11 cellular contexts compared by ENCODE assay signal in the genomic region with DNA sequence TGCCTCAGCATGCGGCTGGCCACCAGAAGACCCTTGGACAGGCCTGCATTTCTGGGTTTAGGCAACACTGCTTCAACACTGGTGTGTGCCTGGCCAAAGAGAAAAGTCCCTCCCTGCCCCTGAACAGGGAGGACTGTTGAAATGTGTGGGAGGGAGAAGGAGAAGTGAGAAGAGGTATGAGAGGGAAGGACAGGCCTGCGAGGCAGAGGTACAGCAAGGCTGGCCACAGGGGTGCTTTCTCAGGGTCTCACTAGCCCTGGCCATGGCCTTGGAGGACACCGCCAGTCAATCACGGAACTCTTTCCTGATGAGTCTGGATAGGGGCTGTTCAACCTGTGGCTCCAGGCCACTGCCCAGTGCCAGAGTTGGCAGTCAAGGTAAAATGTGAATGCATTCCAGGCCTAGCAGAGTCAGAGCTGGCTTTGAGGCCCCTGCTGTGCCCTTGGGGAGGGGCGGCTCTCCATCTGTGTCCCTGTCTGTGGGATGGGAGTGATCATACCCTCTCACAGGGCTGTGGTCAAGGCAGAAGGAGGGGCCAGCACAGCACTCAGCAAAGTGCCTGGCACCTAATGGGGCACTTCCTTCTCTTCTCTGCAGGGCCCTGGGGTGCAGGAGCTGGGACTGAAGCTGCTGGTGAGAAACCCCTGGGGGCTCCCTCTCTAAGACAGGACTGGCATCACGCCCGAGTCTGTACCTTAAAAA. TPM values are rescaled to one million over a fixed set of nuclear protein-coding genes. Genes with fewer than 3 reads are reported as not detected.
DNase-seq lines count a peak whose midpoint lies in the region; ATAC-seq and TF ChIP-seq lines count a peak whose summit lies in the region.
"Had no signal": no experiment of that assay in that cellular context is flagged by ENCODE, and none has a peak within 500 bp of the region (broad histone marks: within the 10 kb centered on the region; RNA-seq: fewer than 3 reads in every experiment).

No MANE protein-coding gene starts in this region.

- peak overlapping the region; percentile 64; the same call in 1 of the 2 replicates for H3K27ac ChIP-seq in SJCRH30
- peak overlapping the region; percentile 56 for H3K27ac ChIP-seq in fibroblast of lung (ENCODE audit: insufficient read depth, low read length)

- DNase-seq in A172 (ENCODE audit: low spot score) (peak; percentile 44), SJCRH30 (no peak), fibroblast of lung (ENCODE audit: low read depth in 2 of 2) (no peak), middle frontal gyrus (ENCODE audit: extremely low spot score, low spot score) (no peak), retina (no peak)
- DNase-seq: dermis blood vessel endothelial cell, NCI-H1694 had no signal

- H3K4me2 ChIP-seq in fibroblast of lung (ENCODE audit: extremely low read depth, insufficient read depth, low read length) = no peak overlapping the region

- no peak for ATAC-seq in GM19467 (IDR thresholded peaks at IDR 0.05; ENCODE audit: unreplicated experiment)
- ATAC-seq in HG03175 (IDR thresholded peaks at IDR 0.05; ENCODE audit: unreplicated experiment) = no peak

- H3K9me3 ChIP-seq in SJCRH30 (replicated peaks) (no peaks in the 10 kb centered on the region), fibroblast of lung (ENCODE audit: control insufficient read depth, insufficient read depth, low read depth, low read length) (no peaks in the 10 kb centered on the region)

- H3K4me3 ChIP-seq in SJCRH30 (no peak overlapping the region), fibroblast of lung (replicated peaks in 1 of 4; ENCODE audit: control extremely low read depth in 1 of 4, insufficient read depth in 1 of 4, low read depth in 3 of 4, low read length in 4 of 4) (no peak overlapping the region)

- TF ChIP-seq CTCF in fibroblast of lung (conservative IDR thresholded peaks at IDR 0.05 in 1 of 2, IDR thresholded peaks at IDR 0.05 in 1 of 2; ENCODE audit: low read depth in 1 of 2, low read length in 2 of 2) = no peak

- H3K4me1 ChIP-seq in SJCRH30 = peaks cover 21% of the 10 kb centered on the region
- peaks cover 6% of the 10 kb centered on the region for H3K4me1 ChIP-seq in fibroblast of lung (ENCODE audit: control insufficient read depth, extremely low read depth, insufficient read depth, low read length)

- H2AFZ ChIP-seq in fibroblast of lung (ENCODE audit: low read length) = no peak overlapping the region

- peak; percentile 1 for TF ChIP-seq POLR2A in GM19193 (IDR thresholded peaks at IDR 0.05; ENCODE audit: extremely low read depth, insufficient read depth, insufficient read length)

- H4K20me1 ChIP-seq in fibroblast of lung (ENCODE audit: control insufficient read depth, extremely low read depth, insufficient read depth, low read length) = no peaks in the 10 kb centered on the region

- H3K27me3 ChIP-seq in SJCRH30 = no peaks in the 10 kb centered on the region
- H3K27me3 ChIP-seq in fibroblast of lung (ENCODE audit: control insufficient read depth, insufficient read depth, low read length) = no peaks in the 10 kb centered on the region

- H3K79me2 ChIP-seq in fibroblast of lung (ENCODE audit: control insufficient read depth, insufficient read depth, low read length) = no peaks in the 10 kb centered on the region

- H3K9ac ChIP-seq in fibroblast of lung (ENCODE audit: insufficient read depth, low read length) = no peak overlapping the region

- H3K36me3 ChIP-seq in SJCRH30 (no peaks in the 10 kb centered on the region; the same call in 1 of the 2 replicates), fibroblast of lung (ENCODE audit: control insufficient read depth, insufficient read depth, low read length) (peaks cover 4% of the 10 kb centered on the region)

RNA-seq across cellular contexts. Expression of a gene that starts 43.2 kb away (rescaled TPM):
- total RNA-seq in A172 (2014; rRNA removed; shearing (Covaris generic)) = not detected in 2 replicates
- 0.06 TPM in 1 of 2 replicates, not detected in the other for total RNA-seq in SJCRH30 (2014; rRNA removed; shearing (Covaris generic))
- total RNA-seq in fibroblast of lung = not detected in 2 replicates
- not detected in 2 replicates for polyA plus RNA-seq in fibroblast of lung
- not detected in 2 replicates for polyA plus RNA-seq in fibroblast of lung (2012)
- not detected in 2 replicates for polyA minus RNA-seq in fibroblast of lung (ENCODE audit: low replicate concordance)
- total RNA-seq: dermis blood vessel endothelial cell had no signal
- polyA plus RNA-seq: BJ had no signal

RNA-seq across cellular contexts. Expression of a gene that starts 54.9 kb away (rescaled TPM):
- 33.4 and 44.9 TPM in 2 replicates for total RNA-seq in A172 (2014; rRNA removed; shearing (Covaris generic))
- 51.6 and 54.5 TPM in 2 replicates for total RNA-seq in SJCRH30 (2014; rRNA removed; shearing (Covaris generic))
- 36.2 and 43.8 TPM in 2 replicates for total RNA-seq in fibroblast of lung
- polyA plus RNA-seq in fibroblast of lung = 33.7 and 36.9 TPM in 2 replicates
- 26.3 and 28.4 TPM in 2 replicates for polyA plus RNA-seq in fibroblast of lung (2012)
- polyA minus RNA-seq in fibroblast of lung (ENCODE audit: low replicate concordance) = 76.3 and 87.8 TPM in 2 replicates
